ENCODE assay signal across 20 cellular contexts in the genomic region with DNA sequence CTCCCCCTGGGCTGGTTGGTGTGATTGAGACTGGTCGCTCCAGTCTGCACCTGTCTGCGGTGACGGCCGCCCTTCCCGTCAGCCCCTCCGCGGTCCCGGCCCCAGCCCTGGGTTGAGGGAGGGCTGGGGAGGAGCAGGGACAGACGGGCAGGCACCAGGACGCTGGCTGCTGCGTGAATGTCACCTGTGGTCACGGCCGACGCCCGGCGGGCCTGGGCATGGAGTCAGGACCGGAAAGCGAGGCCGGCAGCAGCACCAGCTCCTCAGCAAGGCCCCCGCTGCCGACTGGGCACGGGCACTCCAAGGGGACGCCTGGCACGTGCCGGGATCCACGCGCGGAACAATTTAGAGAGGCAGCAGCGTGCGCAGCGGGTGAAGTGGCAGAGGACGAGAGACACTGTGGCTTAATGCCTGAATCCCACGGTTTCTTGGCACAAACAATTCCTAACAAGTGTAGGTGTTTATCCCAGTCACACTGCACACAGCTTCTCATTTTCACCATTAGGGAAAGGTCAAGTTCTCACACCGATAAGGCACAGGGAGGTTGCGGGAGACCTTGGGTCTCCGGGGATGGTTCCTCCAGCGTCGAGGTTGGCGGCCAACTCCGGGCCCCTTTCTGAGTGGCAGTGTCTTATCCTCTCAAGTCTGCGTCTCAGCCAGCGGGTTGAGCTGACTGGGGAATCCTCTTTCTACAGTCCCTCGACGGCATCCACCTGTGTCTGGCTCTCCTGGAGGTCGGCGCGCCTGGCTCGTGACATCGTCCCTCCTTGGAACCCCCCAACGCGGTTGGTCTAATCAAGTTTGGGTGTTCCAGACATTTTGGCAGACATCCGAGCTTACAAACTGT.
"Had no signal": no experiment of that assay in that cellular context is flagged by ENCODE, and none has a peak within 500 bp of the region (broad histone marks: within the 10 kb centered on the region; RNA-seq: fewer than 3 reads in every experiment).

No MANE protein-coding gene starts in this region.

- DNase-seq: activated CD4-positive, alpha-beta T cell treated with anti-CD3 and anti-CD28 coated beads for 4 hours; activated CD8-positive, alpha-beta memory T cell treated with anti-CD3 and anti-CD28 coated beads, Interleukin-2, amount 50 U/mL, for 48 hours; activated CD8-positive, alpha-beta T cell treated with anti-CD3 and anti-CD28 coated beads, Interleukin-2, amount 10 ng/mL, durations not matched to agents 7 days and 5 days; activated naive CD4-positive, alpha-beta T cell treated with anti-CD3 and anti-CD28 coated beads, Interleukin-2, amount 50 U/mL, for 16 hours; activated T-cell treated with anti-CD3 and anti-CD28 coated beads, Interleukin-2, amount 50 U/mL, for 1 hour; aorta; central memory CD4-positive, alpha-beta T cell; Kasumi-1; NCI-H1105 treated with DMSO at 0.1 percent for 48 hours; NCI-H1436 treated with DMSO at 0.1 percent for 48 hours; NCI-H187; NCI-H2081 treated with DMSO at 0.1 percent for 48 hours; NCI-H446; NCI-H524; PC-3; SHP77 treated with DMSO at 0.1 percent for 48 hours had no signal

- H3K4me3 Mint-ChIP-seq: activated CD8-positive, alpha-beta T cell treated with anti-CD3 and anti-CD28 coated beads, Interleukin-2, amount 10 ng/mL, durations not matched to agents 7 days and 5 days; T-helper 1 cell treated with Interleukin-12 subunit alpha and Interleukin-12 subunit beta and Interleukin-4 antibody, amounts not matched to agents 30 μg/mL and 1 μg/mL, for 36 hours had no signal

- H3K9me3 Mint-ChIP-seq: T-helper 1 cell treated with Interleukin-12 subunit alpha and Interleukin-12 subunit beta and Interleukin-4 antibody, amounts not matched to agents 30 μg/mL and 1 μg/mL, for 36 hours had no signal

- H3K27ac Mint-ChIP-seq: activated CD8-positive, alpha-beta T cell treated with anti-CD3 and anti-CD28 coated beads, Interleukin-2, amount 10 ng/mL, durations not matched to agents 7 days and 5 days; T-helper 1 cell treated with Interleukin-12 subunit alpha and Interleukin-12 subunit beta and Interleukin-4 antibody, amounts not matched to agents 30 μg/mL and 1 μg/mL, for 36 hours had no signal

- FAIRE-seq: bronchial epithelial cell, RCC 7860 had no signal

- ATAC-seq: activated CD4-positive, CD25-positive, alpha-beta regulatory T cell treated with anti-CD3 and anti-CD28 coated beads, Interleukin-2, amount 50 U/mL, for 24 hours; activated CD8-positive, alpha-beta T cell treated with anti-CD3 and anti-CD28 coated beads, Interleukin-2, amount 10 ng/mL, durations not matched to agents 7 days and 5 days; PC-3 had no signal
